Comparison of ENCODE assay signal across 7 cellular contexts in the genomic region with DNA sequence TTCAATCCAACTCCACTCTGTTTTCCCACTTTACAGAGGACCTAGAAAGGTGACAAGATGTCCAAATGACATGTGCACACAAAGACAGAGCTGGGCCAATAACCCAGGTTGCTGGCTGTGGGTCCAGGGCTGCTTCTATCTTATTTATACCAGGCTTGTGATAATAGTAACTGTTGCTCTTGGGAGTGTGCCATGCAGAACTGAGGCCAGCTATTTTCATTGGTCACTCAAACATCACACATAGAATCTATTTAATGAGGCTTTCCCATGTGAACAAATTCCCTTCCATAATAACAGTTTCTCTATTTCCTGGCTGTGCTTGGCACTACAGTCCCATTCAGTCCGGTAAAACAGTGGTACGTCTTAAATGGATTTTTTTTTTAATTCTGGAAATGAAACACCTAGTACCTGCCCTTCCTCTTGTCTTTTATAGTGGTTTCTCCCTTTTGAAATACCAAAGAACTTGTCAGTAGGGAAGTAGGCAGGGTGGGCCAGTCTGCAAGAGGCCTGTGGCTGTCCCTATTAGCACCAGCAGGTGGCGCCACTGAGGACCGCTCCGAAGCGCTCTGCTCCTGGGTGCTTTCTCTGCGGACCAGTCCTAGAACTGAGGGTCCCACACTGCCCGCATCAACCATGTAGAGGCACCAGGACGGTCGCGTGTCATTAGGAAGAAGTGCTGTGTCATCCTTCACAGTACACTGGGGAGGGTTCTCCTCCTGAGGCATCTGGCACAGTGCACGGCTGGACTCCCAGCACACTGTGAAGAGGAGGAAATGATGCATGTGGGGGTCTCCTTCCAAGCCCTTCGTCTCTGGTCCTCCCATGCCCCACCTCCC. TPM values are rescaled to one million over a fixed set of nuclear protein-coding genes. Genes with fewer than 3 reads are reported as not detected.
DNase-seq lines count a peak whose midpoint lies in the region; ATAC-seq and TF ChIP-seq lines count a peak whose summit lies in the region.

No MANE protein-coding gene starts in this region.

- H3K9me3 ChIP-seq in T-helper 17 cell (ENCODE audit: control insufficient read depth, low read length, poor library complexity, severe bottlenecking), result no peaks in the 10 kb centered on the region
- no peaks in the 10 kb centered on the region for H3K9me3 ChIP-seq in adrenal gland (replicated peaks in 1 of 3)
- H3K9me3 ChIP-seq in hepatocyte (ENCODE audit: low read depth), result no peaks in the 10 kb centered on the region

- H3K36me3 Mint-ChIP-seq in T-helper 17 cell (ENCODE audit: low read depth), result peaks cover 3% of the 10 kb centered on the region

- H3K27ac Mint-ChIP-seq in T-helper 17 cell, result no peak overlapping the region

- no peaks in the 10 kb centered on the region for H3K79me2 ChIP-seq in hepatocyte

- no peak overlapping the region for H3K4me2 ChIP-seq in hepatocyte

- 36 to 43% (median 39%) methylated on average over 8 to 13 of the region's 13 CpGs for WGBS in adrenal gland, 4 donors
- WGBS in hepatocyte (ENCODE audit: low lambda C conversion rate, missing lambda C conversion rate), result 61% methylated on average over 13 of the region's 13 CpGs

- H4K20me1 ChIP-seq in hepatocyte (ENCODE audit: insufficient read depth, poor library complexity, severe bottlenecking), result no peaks in the 10 kb centered on the region

- H3K27me3 Mint-ChIP-seq in T-helper 17 cell, result peaks cover 9% of the 10 kb centered on the region

- no peaks in the 10 kb centered on the region for H3K27me3 ChIP-seq in adrenal gland
- H3K27me3 ChIP-seq in hepatocyte, result no peaks in the 10 kb centered on the region

- H2AFZ ChIP-seq in hepatocyte, result no peak overlapping the region

- H3K4me1 Mint-ChIP-seq in T-helper 17 cell, result peaks cover 2% of the 10 kb centered on the region

- ATAC-seq in T-helper 17 cell (peak; percentile 73), HG02884 (IDR thresholded peaks at IDR 0.05; ENCODE audit: unreplicated experiment) (no peak)

- intact Hi-C loops in adrenal gland (cut with DNase I), result loop anchor here in 1 of 2 donors (10.0 kb wide), 2 partner anchors 60 to 360 kb away; partner anchors contain the start of gene MPZL1

- peak overlapping the region in 3 of 5 donors; percentile 15 to 51 (median 49) for H3K27ac ChIP-seq in adrenal gland
- no peak overlapping the region for H3K27ac ChIP-seq in hepatocyte

- DNase-seq in HK-2 (ENCODE audit: unreplicated experiment) (peak; percentile 54), T-helper 17 cell (peak; percentile 33 to 54 (median 38)), adrenal gland (peak in 6 of 7 donors; percentile 42 to 81 (median 48)), hepatocyte (ENCODE audit: low spot score) (peak; percentile 65)
- DNase-seq in stimulated activated CD4-positive, alpha-beta T cell treated with anti-CD3 and anti-CD28 coated beads, Interleukin-1b, Interleukin-23, amount 100 ng/mL, for 24 hours (ENCODE audit: low read depth in 4 of 4, low spot score in 1 of 4), result peak; percentile 19 to 59 (median 40)

- H3K36me3 ChIP-seq in adrenal gland (replicated peaks in 1 of 2) (no peaks in the 10 kb centered on the region), hepatocyte (replicated peaks; ENCODE audit: insufficient read depth, low read depth) (no peaks in the 10 kb centered on the region)

- peak; percentile 92 for TF ChIP-seq CTCF in GM12874 (IDR thresholded peaks at IDR 0.05; ENCODE audit: insufficient read depth, low read depth, low read length)
- TF ChIP-seq CTCF in adrenal gland (IDR thresholded peaks at IDR 0.05), result peak; percentile 36 to 74 (median 68)
- peak; percentile 65 for TF ChIP-seq CTCF in hepatocyte (IDR thresholded peaks at IDR 0.05; ENCODE audit: poor library complexity)

- peaks cover 3 to 44% of the 10 kb centered on the region in 2 donors for H3K4me1 ChIP-seq in adrenal gland (replicated peaks in 1 of 2)
- no peaks in the 10 kb centered on the region for H3K4me1 ChIP-seq in hepatocyte (ENCODE audit: insufficient read depth)

- no peak for TF ChIP-seq POLR2A in adrenal gland (IDR thresholded peaks at IDR 0.05)

- no peak overlapping the region for H3K4me3 ChIP-seq in adrenal gland
- H3K4me3 ChIP-seq in hepatocyte, result no peak overlapping the region

- no peaks in the 10 kb centered on the region for H3K9me2 ChIP-seq in hepatocyte (replicated peaks; ENCODE audit: insufficient read depth)

- H3K4me3 Mint-ChIP-seq in T-helper 17 cell, result peak overlapping the region; percentile 41

RNA-seq across cellular contexts. Expression of gene GPR161, which starts 52.1 kb away (rescaled TPM):
- total RNA-seq in T-helper 17 cell, result under 1 TPM; 0.02 to 0.13 TPM
- total RNA-seq in adrenal gland, result 1 to 10 TPM; 1.9 to 4.8 (median 3.5) TPM
- polyA plus RNA-seq in adrenal gland, result 1 to 10 TPM in 2 of 3 donors, under 1 TPM in 1; 0.75 to 1.9 (median 1.9) TPM
- total RNA-seq in hepatocyte, result 13.6 and 15.9 TPM in 2 replicates
- polyA plus RNA-seq in hepatocyte, result 19.3 and 22.4 TPM in 2 replicates
